Comparison of ENCODE assay signal across 8 cellular contexts in the genomic region with DNA sequence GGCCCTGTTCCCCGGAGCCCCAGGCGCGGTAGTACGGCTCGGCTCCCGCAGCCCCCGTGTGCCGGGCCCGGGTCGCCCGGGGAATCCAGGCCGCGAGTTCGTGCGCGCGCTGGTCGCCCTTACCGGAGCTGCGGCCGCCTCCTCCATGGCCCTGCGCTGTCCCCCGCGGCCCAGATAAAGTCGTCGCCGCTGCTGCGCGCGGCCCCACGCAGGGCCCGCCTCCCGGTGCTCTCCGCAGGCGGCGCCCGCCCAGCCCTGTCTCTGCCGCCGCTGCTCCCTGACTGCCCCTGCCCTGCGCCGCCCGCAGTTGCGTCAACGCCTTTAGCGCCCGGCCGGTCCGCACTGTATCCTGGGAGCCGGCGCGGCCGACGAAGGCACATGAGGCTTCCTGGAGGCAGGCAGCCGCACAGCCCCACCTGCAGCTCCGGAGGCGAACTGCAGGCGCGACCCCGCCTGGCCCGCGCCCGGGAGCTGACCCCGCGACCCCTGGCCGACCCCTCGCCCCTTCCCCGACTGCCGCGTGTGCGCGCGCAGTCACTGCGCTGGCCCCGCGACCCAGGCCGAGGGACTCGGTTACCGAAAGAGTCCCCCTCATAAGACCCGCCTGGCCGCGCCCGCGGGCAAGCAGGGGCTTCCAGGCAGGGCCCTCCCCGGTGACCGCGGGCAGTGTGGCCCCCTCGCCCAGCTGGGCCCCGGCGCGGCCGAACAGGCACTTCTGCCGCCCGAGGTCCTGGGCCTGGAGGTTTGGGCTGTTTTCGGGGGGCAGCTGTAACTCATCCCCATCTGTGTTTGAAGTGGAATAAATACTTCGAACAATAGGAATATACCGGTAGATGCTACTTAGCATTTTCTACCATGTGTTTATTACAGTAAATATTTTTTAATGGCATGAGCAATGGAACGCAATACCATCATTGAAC.
A peak's percentile ranks its signal among the peaks of the same experiment; 100 is the strongest.
DNase-seq lines count a peak whose midpoint lies in the region; ATAC-seq and TF ChIP-seq lines count a peak whose summit lies in the region.

No MANE protein-coding gene starts in this region.

- TF ChIP-seq CTCF in GM12875 (IDR thresholded peaks at IDR 0.05; ENCODE audit: borderline replicate concordance, insufficient read depth, low read depth, low read length) (peak; percentile 97), SU-DHL-6 (IDR thresholded peaks at IDR 0.05; ENCODE audit: insufficient read depth, low read length, poor library complexity, severe bottlenecking) (peak; percentile 77), heart right ventricle (IDR thresholded peaks at IDR 0.05) (peak; percentile 93 to 100 (median 99)), upper lobe of left lung (IDR thresholded peaks at IDR 0.05) (peak; percentile 98 to 100 (median 98))

- H2AFZ ChIP-seq in SU-DHL-6 (ENCODE audit: low read depth, low read length, severe bottlenecking), result peak overlapping the region; percentile 97

- H3F3A ChIP-seq in SU-DHL-6 (ENCODE audit: insufficient read depth), result peaks cover 18% of the 10 kb centered on the region

- H3K4me3 ChIP-seq in GM12875 (ENCODE audit: low read depth, low read length) (peak overlapping the region; percentile 90), SU-DHL-6 (ENCODE audit: insufficient read depth, low read length, poor library complexity, severe bottlenecking) (peak overlapping the region; percentile 58), adipocyte (ENCODE audit: low read length) (peak overlapping the region; percentile 96), heart right ventricle (peak overlapping the region; percentile 60 to 98 (median 95)), upper lobe of left lung (peak overlapping the region; percentile 53 to 96 (median 82))

- H3K4me2 ChIP-seq in SU-DHL-6 (ENCODE audit: low read depth, low read length, poor library complexity, severe bottlenecking), result peak overlapping the region; percentile 88

- TF ChIP-seq POLR2A in upper lobe of left lung (IDR thresholded peaks at IDR 0.05), result peak in 3 of 4 donors; percentile 74 to 93 (median 78)

- peak in 1 of 4 donors; percentile 25 for TF ChIP-seq EP300 in upper lobe of left lung (IDR thresholded peaks at IDR 0.05)

- H3K9me3 ChIP-seq in SU-DHL-6 (ENCODE audit: insufficient read depth, low read length) (no peaks in the 10 kb centered on the region), adipocyte (ENCODE audit: control insufficient read depth, low read length) (no peaks in the 10 kb centered on the region), heart right ventricle (no peaks in the 10 kb centered on the region), upper lobe of left lung (no peaks in the 10 kb centered on the region)

- ATAC-seq in HG02763 (IDR thresholded peaks at IDR 0.05; ENCODE audit: unreplicated experiment), result peak; percentile 87
- peak; percentile 97 to 98 (median 98) for ATAC-seq in heart right ventricle
- peak; percentile 97 to 98 for ATAC-seq in upper lobe of left lung (ENCODE audit: low FRiP score in 2 of 2)

- H3K27ac ChIP-seq in SU-DHL-6 (ENCODE audit: low read depth, low read length), result peak overlapping the region; percentile 43; the same call in 1 of the 2 replicates
- H3K27ac ChIP-seq in heart right ventricle, result peak overlapping the region; percentile 68 to 96 (median 93)
- H3K27ac ChIP-seq in upper lobe of left lung, result peak overlapping the region; percentile 83 to 93 (median 89)

- H3K4me1 ChIP-seq in adipocyte (ENCODE audit: control insufficient read depth, insufficient read depth, low read length), result peaks cover 29% of the 10 kb centered on the region
- peaks cover 5 to 37% (median 21%) of the 10 kb centered on the region in 9 donors for H3K4me1 ChIP-seq in heart right ventricle
- peaks cover 18 to 37% (median 18%) of the 10 kb centered on the region in 4 donors for H3K4me1 ChIP-seq in upper lobe of left lung

- no peaks in the 10 kb centered on the region for H3K9me2 ChIP-seq in SU-DHL-6 (replicated peaks; ENCODE audit: insufficient read depth, low read length)

- H3K9ac ChIP-seq in SU-DHL-6 (ENCODE audit: low read length) (peak overlapping the region; percentile 78), adipocyte (ENCODE audit: low read length) (peak overlapping the region; percentile 96)

- 1 to 2% methylated on average over 81 to 97 of the region's 97 CpGs for WGBS in heart right ventricle, 2 donors
- 3 to 9% methylated on average over 3 to 23 of the region's 97 CpGs for WGBS in upper lobe of left lung, 2 donors

- peaks cover 25% of the 10 kb centered on the region for H3K79me2 ChIP-seq in SU-DHL-6 (ENCODE audit: insufficient read depth, low read length)

- H3K27me3 ChIP-seq in SU-DHL-6 (ENCODE audit: low read length) (no peaks in the 10 kb centered on the region), adipocyte (replicated peaks; ENCODE audit: control insufficient read depth, insufficient read depth, low read length) (peaks cover 2% of the 10 kb centered on the region), heart right ventricle (no peaks in the 10 kb centered on the region), upper lobe of left lung (no peaks in the 10 kb centered on the region)

- intact Hi-C loops in heart right ventricle (cut with DNase I), result loop anchor here in 3 of 10 donors (5.0 to 10.0 kb wide), 3 partner anchors 90 to 360 kb away; a partner anchor contains a TSS
- intact Hi-C loops in posterior cingulate gyrus (cut with DNase I), result loop anchor here (5.0 to 10.0 kb wide), 3 partner anchors 93 to 360 kb away; a partner anchor contains a TSS

- no peaks in the 10 kb centered on the region for H3K36me3 ChIP-seq in SU-DHL-6 (ENCODE audit: low read length)
- peaks cover 14% of the 10 kb centered on the region for H3K36me3 ChIP-seq in adipocyte (ENCODE audit: control insufficient read depth, insufficient read depth, low read length, severe bottlenecking)
- H3K36me3 ChIP-seq in heart right ventricle, result peaks cover 0 to 22% (median 14%) of the 10 kb centered on the region in 9 donors
- peaks cover 14 to 16% (median 15%) of the 10 kb centered on the region in 4 donors for H3K36me3 ChIP-seq in upper lobe of left lung

- peaks cover 7% of the 10 kb centered on the region; the same call in 1 of the 2 replicates for H4K20me1 ChIP-seq in SU-DHL-6 (ENCODE audit: low read depth, low read length)

- DNase-seq in NCI-H1417 (lab: John Stamatoyannopoulos, UW) (peak; percentile 92 to 95 (median 93)), adipocyte (ENCODE audit: low read depth) (peak; percentile 98), heart right ventricle (peak; percentile 91 to 95), posterior cingulate gyrus (peak; percentile 82 to 99 (median 92)), upper lobe of left lung (peak; percentile 97 to 98)

Comparison
In these comparisons a context has a peak if more than half of its experiments do, and no peak if none do; other contexts are left out.
1. Peak in every context shown above with its lines: DNase-seq, ATAC-seq, H3K4me3 ChIP-seq and H3K27ac ChIP-seq.
2. H3K27ac ChIP-seq: peak in every context shown above with its lines; median percentile 93 in heart right ventricle; 89 in upper lobe of left lung; 43 in SU-DHL-6.